In the genomic region with DNA sequence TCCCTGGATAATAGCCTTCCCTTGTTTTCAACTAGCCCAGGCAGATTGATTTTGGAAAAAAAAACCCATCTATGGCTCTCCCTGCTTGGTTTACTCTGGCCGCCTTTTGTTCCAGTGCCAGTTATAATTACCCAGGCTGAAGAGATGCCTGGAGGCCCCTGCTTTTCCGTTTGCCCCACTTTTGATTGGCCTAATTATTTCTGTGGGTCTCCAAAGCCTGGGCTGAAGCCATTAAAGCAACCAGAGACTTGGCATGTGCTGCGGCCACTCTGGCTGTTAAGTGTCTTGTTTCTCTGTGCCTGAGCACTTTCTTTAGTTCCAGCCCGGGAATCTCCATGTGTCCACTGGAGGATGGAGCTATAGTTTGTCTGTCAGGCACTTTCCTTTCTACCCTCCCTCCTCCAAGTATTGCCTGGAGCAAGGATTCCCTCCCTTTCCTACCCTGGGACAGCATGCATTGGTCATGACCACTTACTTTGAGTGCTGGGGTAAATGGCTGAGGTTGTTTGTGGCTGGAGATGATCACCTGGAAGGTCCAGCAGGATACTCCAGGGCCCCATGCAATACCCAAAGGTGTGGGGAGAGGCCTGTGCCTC, we compare ENCODE assay signal across 27 cellular contexts.
A peak's percentile ranks its signal among the peaks of the same experiment; 100 is the strongest.
DNase-seq lines count a peak whose midpoint lies in the region; ATAC-seq, FAIRE-seq and TF ChIP-seq lines count a peak whose summit lies in the region.
"Had no signal": no experiment of that assay in that cellular context is flagged by ENCODE, and none has a peak within 500 bp of the region (broad histone marks: within the 10 kb centered on the region; RNA-seq: fewer than 3 reads in every experiment).

No MANE protein-coding gene starts in this region.

- ATAC-seq in activated naive CD8-positive, alpha-beta T cell treated with anti-CD3 and anti-CD28 coated beads, Interleukin-2, amount 50 U/mL, for 24 hours, result no peak
- ATAC-seq in HG03045 (IDR thresholded peaks at IDR 0.05; ENCODE audit: unreplicated experiment), result no peak
- ATAC-seq: mucosa of descending colon, Right ventricle myocardium inferior, WTC11 had no signal

- no peaks in the 10 kb centered on the region for H3K27me3 ChIP-seq in endodermal cell (ENCODE audit: control insufficient read depth, insufficient read depth, low read length, poor library complexity, severe bottlenecking)
- H3K27me3 ChIP-seq: ascending aorta, sigmoid colon, tibial artery had no signal

- TF ChIP-seq CTCF in endodermal cell (conservative IDR thresholded peaks at IDR 0.05), result no peak
- no peak for TF ChIP-seq CTCF in nephron progenitor cell (IDR thresholded peaks at IDR 0.05)

- H3K36me3 Mint-ChIP-seq in endodermal cell (ENCODE audit: low read depth), result peaks cover 62% of the 10 kb centered on the region
- H3K36me3 Mint-ChIP-seq in nephron progenitor cell (ENCODE audit: low read depth), result peaks cover 71% of the 10 kb centered on the region
- H3K36me3 Mint-ChIP-seq in activated naive CD8-positive, alpha-beta T cell treated with anti-CD3 and anti-CD28 coated beads, Interleukin-2, amount 50 U/mL, for 24 hours (ENCODE audit: low read depth), result no peaks in the 10 kb centered on the region
- H3K36me3 Mint-ChIP-seq: activated naive CD4-positive, alpha-beta T cell treated with anti-CD3 and anti-CD28 coated beads, Interleukin-2, amount 50 U/mL, for 24 hours; CD4-positive, CD25-positive, alpha-beta regulatory T cell; IgD-negative memory B cell had no signal

- no peak overlapping the region for H3K27ac ChIP-seq in endodermal cell (ENCODE audit: low read depth, low read length)
- H3K27ac ChIP-seq: ascending aorta, tibial artery had no signal

- no peak for FAIRE-seq in frontal cortex (lab: Jason Lieb, UNC)

- H3K4me3 Mint-ChIP-seq in endodermal cell (no peak overlapping the region), nephron progenitor cell (no peak overlapping the region)
- H3K4me3 Mint-ChIP-seq in activated naive CD8-positive, alpha-beta T cell treated with anti-CD3 and anti-CD28 coated beads, Interleukin-2, amount 50 U/mL, for 24 hours, result no peak overlapping the region
- H3K4me3 Mint-ChIP-seq: activated naive CD4-positive, alpha-beta T cell treated with anti-CD3 and anti-CD28 coated beads, Interleukin-2, amount 50 U/mL, for 24 hours; CD4-positive, CD25-positive, alpha-beta regulatory T cell; central memory CD8-positive, alpha-beta T cell; IgD-negative memory B cell; immature natural killer cell; nephron; stimulated activated naive CD8-positive, alpha-beta T cell treated with anti-CD3 and anti-CD28 coated beads, Interleukin-15, Interleukin-2, amounts not matched to agents 100 ng/mL and 50 ng/mL, for 24 hours; WTC11 had no signal

- peaks cover 84% of the 10 kb centered on the region for H3K36me3 ChIP-seq in endodermal cell (ENCODE audit: control insufficient read depth, insufficient read depth, low read length)
- H3K36me3 ChIP-seq: ascending aorta had no signal

- no peaks in the 10 kb centered on the region for H3K9me3 Mint-ChIP-seq in endodermal cell
- no peaks in the 10 kb centered on the region for H3K9me3 Mint-ChIP-seq in nephron progenitor cell
- H3K9me3 Mint-ChIP-seq in activated naive CD8-positive, alpha-beta T cell treated with anti-CD3 and anti-CD28 coated beads, Interleukin-2, amount 50 U/mL, for 24 hours, result peaks cover 12% of the 10 kb centered on the region
- H3K9me3 Mint-ChIP-seq: activated naive CD4-positive, alpha-beta T cell treated with anti-CD3 and anti-CD28 coated beads, Interleukin-2, amount 50 U/mL, for 24 hours; immature natural killer cell had no signal

- H3K4me3 ChIP-seq in endodermal cell (ENCODE audit: low read length), result no peak overlapping the region
- H3K4me3 ChIP-seq: ascending aorta, mucosa of descending colon, sigmoid colon, tibial artery had no signal

- peaks cover 20% of the 10 kb centered on the region for H3K4me1 Mint-ChIP-seq in endodermal cell
- peaks cover 38% of the 10 kb centered on the region for H3K4me1 Mint-ChIP-seq in nephron progenitor cell
- H3K4me1 Mint-ChIP-seq in activated naive CD8-positive, alpha-beta T cell treated with anti-CD3 and anti-CD28 coated beads, Interleukin-2, amount 50 U/mL, for 24 hours, result no peaks in the 10 kb centered on the region
- H3K4me1 Mint-ChIP-seq: CD4-positive, CD25-positive, alpha-beta regulatory T cell; central memory CD8-positive, alpha-beta T cell; IgD-negative memory B cell had no signal

- no peaks in the 10 kb centered on the region for H3K4me1 ChIP-seq in endodermal cell (ENCODE audit: control insufficient read depth, insufficient read depth, low read length)
- H3K4me1 ChIP-seq: ascending aorta, tibial artery had no signal

- H3K27ac Mint-ChIP-seq in endodermal cell (no peak overlapping the region), nephron progenitor cell (peak overlapping the region; percentile 62)
- no peak overlapping the region for H3K27ac Mint-ChIP-seq in activated naive CD8-positive, alpha-beta T cell treated with anti-CD3 and anti-CD28 coated beads, Interleukin-2, amount 50 U/mL, for 24 hours
- H3K27ac Mint-ChIP-seq: activated naive CD4-positive, alpha-beta T cell treated with anti-CD3 and anti-CD28 coated beads, Interleukin-2, amount 50 U/mL, for 24 hours; CD4-positive, CD25-positive, alpha-beta regulatory T cell; IgD-negative memory B cell; stimulated activated naive CD8-positive, alpha-beta T cell treated with anti-CD3 and anti-CD28 coated beads, Interleukin-15, Interleukin-2, amounts not matched to agents 100 ng/mL and 50 ng/mL, for 24 hours had no signal

- WGBS in endodermal cell (ENCODE audit: insufficient coverage in 1 of 2, insufficient read length in 1 of 2), 2 experiments, result 90 to 91% methylated on average over 4 of the region's 4 CpGs

- no peaks in the 10 kb centered on the region for H3K27me3 Mint-ChIP-seq in endodermal cell (ENCODE audit: insufficient read depth)
- H3K27me3 Mint-ChIP-seq in nephron progenitor cell (ENCODE audit: low read depth, poor library complexity), result peaks cover 8% of the 10 kb centered on the region
- H3K27me3 Mint-ChIP-seq in activated naive CD8-positive, alpha-beta T cell treated with anti-CD3 and anti-CD28 coated beads, Interleukin-2, amount 50 U/mL, for 24 hours, result peaks cover 4% of the 10 kb centered on the region
- H3K27me3 Mint-ChIP-seq: stimulated activated naive CD8-positive, alpha-beta T cell treated with anti-CD3 and anti-CD28 coated beads, Interleukin-15, Interleukin-2, amounts not matched to agents 100 ng/mL and 50 ng/mL, for 24 hours had no signal

- DNase-seq in NCI-H1092 (lab: John Stamatoyannopoulos, UW) (peak; percentile 69), RPMI7951 (ENCODE audit: low read depth) (peak; percentile 22), endodermal cell (peak; percentile 23), nephron progenitor cell (no peak), frontal cortex (ENCODE audit: low spot score in 2 of 2) (no peak), AG08395 (ENCODE audit: low spot score) (no peak)
- no peak for DNase-seq in activated naive CD8-positive, alpha-beta T cell treated with anti-CD3 and anti-CD28 coated beads, Interleukin-2, amount 50 U/mL, for 24 hours
- DNase-seq: activated CD4-positive, alpha-beta T cell treated with anti-CD3 and anti-CD28 coated beads, Interleukin-2, amount 50 U/mL, for 4 hours; activated CD8-positive, alpha-beta memory T cell treated with anti-CD3 and anti-CD28 coated beads, Interleukin-2, amount 50 U/mL, for 4 hours; CD4-positive, CD25-positive, alpha-beta regulatory T cell; immature natural killer cell; mucosa of descending colon; NCI-H1436 treated with DMSO at 0.1 percent for 48 hours; NCI-H2171; NCI-H526; sigmoid colon; SW 1271; tibial artery had no signal

- peaks cover 7% of the 10 kb centered on the region for H3K9me3 ChIP-seq in endodermal cell (ENCODE audit: control insufficient read depth, low read length)
- H3K9me3 ChIP-seq: ascending aorta, mucosa of descending colon, sigmoid colon had no signal

- H3K9ac ChIP-seq in endodermal cell (ENCODE audit: extremely low read depth, low read length, poor library complexity, severe bottlenecking), result no peak overlapping the region

Comparison
In these comparisons a context has a peak if more than half of its experiments do, and no peak if none do; other contexts are left out.
1. DNase-seq: peak in NCI-H1092 (single experiment), RPMI7951 (single experiment) and endodermal cell (single experiment); none in nephron progenitor cell (single experiment), frontal cortex (0 of 2), AG08395 (single experiment) and activated naive CD8-positive, alpha-beta T cell treated with anti-CD3 and anti-CD28 coated beads, Interleukin-2, amount 50 U/mL, for 24 hours (single experiment).